8 cellular contexts compared by ENCODE assay signal in the genomic region with DNA sequence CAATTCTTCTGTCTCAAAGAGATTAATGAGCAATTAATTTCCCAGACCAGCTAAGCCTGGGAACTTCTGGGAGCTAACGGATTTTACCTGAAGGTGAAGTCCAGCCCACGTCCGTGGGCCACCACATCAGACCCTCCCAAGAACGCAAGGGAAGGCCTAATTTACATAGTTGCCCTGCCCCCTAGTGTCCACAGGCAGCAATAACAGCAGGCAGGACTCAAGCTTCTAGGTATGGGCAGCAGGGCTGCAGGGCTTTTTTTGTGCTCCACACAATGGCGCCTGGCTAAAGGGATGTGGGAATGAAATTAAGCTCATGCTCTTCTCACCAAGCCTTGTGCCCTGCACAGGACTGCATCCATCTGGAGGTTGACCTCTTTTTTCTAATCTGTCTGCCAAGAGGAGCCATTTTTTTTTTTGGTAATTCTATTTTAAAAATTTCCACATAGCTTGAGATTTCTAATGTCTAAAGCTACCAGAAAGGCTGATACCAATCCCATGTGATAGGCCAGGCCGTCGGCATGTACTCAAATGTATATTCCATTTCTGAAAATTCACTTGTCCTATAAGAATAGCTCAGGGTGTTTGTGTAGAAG.
DNase-seq lines count a peak whose midpoint lies in the region; ATAC-seq lines count a peak whose summit lies in the region.

No MANE protein-coding gene starts in this region.

- H3K27me3 Mint-ChIP-seq in activated CD8-positive, alpha-beta T cell treated with anti-CD3 and anti-CD28 coated beads, Interleukin-2, amount 10 ng/mL, durations not matched to agents 7 days and 5 days (ENCODE audit: low read depth) = peaks cover 4% of the 10 kb centered on the region
- no peaks in the 10 kb centered on the region for H3K27me3 Mint-ChIP-seq in naive B cell
- peaks cover 8% of the 10 kb centered on the region for H3K27me3 Mint-ChIP-seq in stimulated activated naive CD8-positive, alpha-beta T cell treated with anti-CD3 and anti-CD28 coated beads, Interleukin-15, amount 100 ng/mL, for 72 hours

- ATAC-seq in HG03095 (IDR thresholded peaks at IDR 0.05; ENCODE audit: unreplicated experiment) (peak; percentile 60), naive B cell (ENCODE audit: low read depth in 2 of 2) (no peak)
- ATAC-seq in activated CD8-positive, alpha-beta T cell treated with anti-CD3 and anti-CD28 coated beads, Interleukin-2, amount 10 ng/mL, durations not matched to agents 7 days and 5 days = peak; percentile 74
- ATAC-seq in stimulated activated naive CD8-positive, alpha-beta T cell treated with anti-CD3 and anti-CD28 coated beads, Interleukin-15, amount 100 ng/mL, for 72 hours = peak; percentile 48

- no peaks in the 10 kb centered on the region for H3K4me1 Mint-ChIP-seq in activated CD8-positive, alpha-beta T cell treated with anti-CD3 and anti-CD28 coated beads, Interleukin-2, amount 10 ng/mL, durations not matched to agents 7 days and 5 days (ENCODE audit: low read depth)
- H3K4me1 Mint-ChIP-seq in naive B cell = peaks cover 13 to 39% (median 19%) of the 10 kb centered on the region in 3 donors
- no peaks in the 10 kb centered on the region for H3K4me1 Mint-ChIP-seq in stimulated activated naive CD8-positive, alpha-beta T cell treated with anti-CD3 and anti-CD28 coated beads, Interleukin-15, amount 100 ng/mL, for 72 hours

- DNase-seq in SIG-M5 treated with dmso at 0.1 percent for 504 hours (lab: John Stamatoyannopoulos, UW; ENCODE audit: unreplicated experiment) (peak; percentile 63), SIG-M5 (lab: John Stamatoyannopoulos, UW) (no peak), NCI-H69 (lab: John Stamatoyannopoulos, UW) (peak; percentile 75), epidermal melanocyte (ENCODE audit: insufficient read length, low spot score) (peak; percentile 20), naive B cell (peak; percentile 23)
- DNase-seq in activated CD8-positive, alpha-beta T cell treated with anti-CD3 and anti-CD28 coated beads, Interleukin-2, amount 10 ng/mL, durations not matched to agents 7 days and 5 days = peak; percentile 53
- peak; percentile 15 to 38 for DNase-seq in stimulated activated naive CD8-positive, alpha-beta T cell treated with anti-CD3 and anti-CD28 coated beads, Interleukin-15, amount 100 ng/mL, for 72 hours

- no peaks in the 10 kb centered on the region for H3K9me3 Mint-ChIP-seq in activated CD8-positive, alpha-beta T cell treated with anti-CD3 and anti-CD28 coated beads, Interleukin-2, amount 10 ng/mL, durations not matched to agents 7 days and 5 days (ENCODE audit: insufficient read depth)
- H3K9me3 Mint-ChIP-seq in naive B cell = peaks cover 0 to 2% (median 0%) of the 10 kb centered on the region in 7 donors
- H3K9me3 Mint-ChIP-seq in stimulated activated naive CD8-positive, alpha-beta T cell treated with anti-CD3 and anti-CD28 coated beads, Interleukin-15, amount 100 ng/mL, for 72 hours = no peaks in the 10 kb centered on the region

- H3K36me3 Mint-ChIP-seq in activated CD8-positive, alpha-beta T cell treated with anti-CD3 and anti-CD28 coated beads, Interleukin-2, amount 10 ng/mL, durations not matched to agents 7 days and 5 days (ENCODE audit: low read depth) = no peaks in the 10 kb centered on the region
- no peaks in the 10 kb centered on the region for H3K36me3 Mint-ChIP-seq in naive B cell

- CTCF ChIA-PET in activated CD8-positive, alpha-beta T cell treated with anti-CD3 and anti-CD28 coated beads, Interleukin-2, amount 10 ng/mL, durations not matched to agents 7 days and 5 days (lab: Charles Lee) = interaction anchor here (0.6 to 2.2 kb wide), 34 partner anchors 8 to 418 kb away, joined by 3 to 30 read pairs (median 4); a partner anchor contains a TSS

- POLR2A ChIA-PET in activated CD8-positive, alpha-beta T cell treated with anti-CD3 and anti-CD28 coated beads, Interleukin-2, amount 10 ng/mL, durations not matched to agents 7 days and 5 days (lab: Charles Lee) = no interaction called here

- no peak overlapping the region for H3K4me3 Mint-ChIP-seq in activated CD8-positive, alpha-beta T cell treated with anti-CD3 and anti-CD28 coated beads, Interleukin-2, amount 10 ng/mL, durations not matched to agents 7 days and 5 days
- peak overlapping the region in 1 of 8 donors; percentile 65 for H3K4me3 Mint-ChIP-seq in naive B cell
- H3K4me3 Mint-ChIP-seq in stimulated activated naive CD8-positive, alpha-beta T cell treated with anti-CD3 and anti-CD28 coated beads, Interleukin-15, amount 100 ng/mL, for 72 hours = no peak overlapping the region

- no peak overlapping the region for H3K27ac Mint-ChIP-seq in activated CD8-positive, alpha-beta T cell treated with anti-CD3 and anti-CD28 coated beads, Interleukin-2, amount 10 ng/mL, durations not matched to agents 7 days and 5 days
- H3K27ac Mint-ChIP-seq in naive B cell = peak overlapping the region in 1 of 6 donors; percentile 19
- H3K27ac Mint-ChIP-seq in stimulated activated naive CD8-positive, alpha-beta T cell treated with anti-CD3 and anti-CD28 coated beads, Interleukin-15, amount 100 ng/mL, for 72 hours = no peak overlapping the region

Comparison
In these comparisons a context has a peak if more than half of its experiments do, and no peak if none do; other contexts are left out.
1. ATAC-seq: peak in HG03095 (single experiment), activated CD8-positive, alpha-beta T cell treated with anti-CD3 and anti-CD28 coated beads, Interleukin-2, amount 10 ng/mL, durations not matched to agents 7 days and 5 days (single experiment) and stimulated activated naive CD8-positive, alpha-beta T cell treated with anti-CD3 and anti-CD28 coated beads, Interleukin-15, amount 100 ng/mL, for 72 hours (single experiment); none in naive B cell (0 of 2).